10 cellular contexts compared by ENCODE assay signal in the genomic region with DNA sequence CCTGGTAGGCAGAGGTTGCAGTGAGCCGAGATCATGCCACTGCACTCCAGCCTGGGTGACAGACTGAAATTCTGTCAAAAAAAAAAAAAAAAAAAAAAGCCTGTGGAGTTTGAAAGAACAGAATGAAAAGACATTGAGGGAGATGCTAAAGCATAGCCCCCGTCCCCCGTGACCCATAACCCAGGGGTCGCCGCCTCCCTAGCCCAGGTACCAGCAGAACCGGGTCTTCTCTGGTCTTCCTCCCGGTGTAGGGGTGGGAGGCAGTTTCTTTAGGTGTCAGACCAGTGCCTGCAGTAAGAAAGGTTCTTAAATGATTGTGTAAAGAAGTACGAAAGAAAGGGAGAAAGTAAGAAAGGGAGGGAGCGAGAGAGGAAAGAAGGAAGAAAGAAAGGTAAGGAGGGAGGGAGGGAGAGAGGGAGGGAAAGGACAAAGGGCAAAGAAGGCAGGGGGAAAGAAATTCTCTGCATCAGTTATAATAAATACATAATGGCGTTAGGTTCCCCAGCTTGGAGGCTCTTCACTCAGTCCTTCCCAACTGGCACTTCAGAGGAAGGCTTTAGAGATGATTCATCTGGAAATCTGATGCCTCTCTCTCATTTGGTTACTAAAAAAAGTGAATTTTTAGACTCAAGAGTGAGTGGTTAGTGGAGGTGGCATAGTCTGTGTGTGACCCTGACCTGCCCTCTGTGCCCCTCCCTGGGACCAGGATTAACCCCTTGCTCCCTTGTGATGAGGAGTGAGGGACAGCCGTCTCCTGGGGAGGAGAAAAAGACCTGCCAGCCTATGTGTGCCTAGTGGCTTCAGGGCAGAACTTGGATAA. TPM values are rescaled to one million over a fixed set of nuclear protein-coding genes. Genes with fewer than 3 reads are reported as not detected.
DNase-seq lines count a peak whose midpoint lies in the region; ATAC-seq, FAIRE-seq and TF ChIP-seq lines count a peak whose summit lies in the region.
"Had no signal": no experiment of that assay in that cellular context is flagged by ENCODE, and none has a peak within 500 bp of the region (broad histone marks: within the 10 kb centered on the region; RNA-seq: fewer than 3 reads in every experiment).

No MANE protein-coding gene starts in this region.

- POLR2A ChIA-PET in activated CD8-positive, alpha-beta T cell treated with anti-CD3 and anti-CD28 coated beads, Interleukin-2, amount 10 ng/mL, durations not matched to agents 7 days and 5 days (lab: Charles Lee) = no interaction called here
- POLR2A ChIA-PET in activated CD8-positive, alpha-beta T cell treated with anti-CD3 and anti-CD28 coated beads for 36 hours (lab: Charles Lee) = interaction anchor here (1.1 to 3.3 kb wide), 6 partner anchors 8 to 80 kb away, joined by 3 to 21 read pairs (median 4); no protein-coding TSS in a partner anchor

- no peak overlapping the region for H3K27ac ChIP-seq in pancreas

- ATAC-seq in activated CD8-positive, alpha-beta T cell treated with anti-CD3 and anti-CD28 coated beads, Interleukin-2, amount 10 ng/mL, durations not matched to agents 7 days and 5 days = no peak
- ATAC-seq in activated CD8-positive, alpha-beta T cell treated with anti-CD3 and anti-CD28 coated beads for 36 hours = no peak
- ATAC-seq in pancreas = no peak

- 73 to 75% methylated on average over 11 of the region's 11 CpGs for WGBS in pancreas, 2 donors

- CTCF ChIA-PET in activated CD8-positive, alpha-beta T cell treated with anti-CD3 and anti-CD28 coated beads, Interleukin-2, amount 10 ng/mL, durations not matched to agents 7 days and 5 days (lab: Charles Lee) = interaction anchor here (1.6 to 2.3 kb wide), 3 partner anchors 14 to 89 kb away, joined by 9 to 11 read pairs (median 10); partner anchors contain the start of gene IL20
- CTCF ChIA-PET in activated CD8-positive, alpha-beta T cell treated with anti-CD3 and anti-CD28 coated beads for 36 hours (lab: Charles Lee) = interaction anchor here (0.8 to 4.2 kb wide), 6 partner anchors 7 to 90 kb away, joined by 3 to 31 read pairs (median 3); partner anchors contain the start of gene IL20

- peak; percentile 17 for DNase-seq in activated CD8-positive, alpha-beta T cell treated with anti-CD3 and anti-CD28 coated beads, Interleukin-2, amount 10 ng/mL, durations not matched to agents 7 days and 5 days
- no peak for DNase-seq in activated CD8-positive, alpha-beta T cell treated with anti-CD3 and anti-CD28 coated beads for 36 hours
- DNase-seq in NCI-H2196 (lab: John Stamatoyannopoulos, UW; ENCODE audit: unreplicated experiment) (peak; percentile 51), choroid plexus epithelial cell (ENCODE audit: low read depth) (peak; percentile 72), retinal pigment epithelial cell (ENCODE audit: low read depth) (peak; percentile 11), pancreas (no peak), NK-92 (lab: John Stamatoyannopoulos, UW; ENCODE audit: unreplicated experiment) (no peak)
- no peak for DNase-seq in T-helper 2 cell treated with Interferon-gamma antibody and Interleukin-4, amounts not matched to agents 5 μg/mL and 100 μg/mL, for 36 hours (ENCODE audit: low spot score)

- no peak overlapping the region for H3K4me3 ChIP-seq in choroid plexus epithelial cell (ENCODE audit: low read depth, low read length)
- H3K4me3 ChIP-seq in retinal pigment epithelial cell (ENCODE audit: low read length) = no peak overlapping the region
- no peak overlapping the region for H3K4me3 ChIP-seq in pancreas

- no peaks in the 10 kb centered on the region for H3K9me3 ChIP-seq in pancreas

- H3K27me3 Mint-ChIP-seq in activated CD8-positive, alpha-beta T cell treated with anti-CD3 and anti-CD28 coated beads, Interleukin-2, amount 10 ng/mL, durations not matched to agents 7 days and 5 days (ENCODE audit: low read depth) = peaks cover 2% of the 10 kb centered on the region
- H3K27me3 Mint-ChIP-seq in activated CD8-positive, alpha-beta T cell treated with anti-CD3 and anti-CD28 coated beads for 36 hours = no peaks in the 10 kb centered on the region
- H3K27me3 Mint-ChIP-seq in T-helper 2 cell treated with Interferon-gamma antibody and Interleukin-4, amounts not matched to agents 5 μg/mL and 100 μg/mL, for 36 hours (ENCODE audit: low read depth) = peaks cover 2% of the 10 kb centered on the region

- H3K36me3 Mint-ChIP-seq in activated CD8-positive, alpha-beta T cell treated with anti-CD3 and anti-CD28 coated beads, Interleukin-2, amount 10 ng/mL, durations not matched to agents 7 days and 5 days (ENCODE audit: low read depth) = peaks cover 5% of the 10 kb centered on the region
- H3K36me3 Mint-ChIP-seq in activated CD8-positive, alpha-beta T cell treated with anti-CD3 and anti-CD28 coated beads for 36 hours (ENCODE audit: low read depth) = peaks cover 5% of the 10 kb centered on the region
- H3K36me3 Mint-ChIP-seq in T-helper 2 cell treated with Interferon-gamma antibody and Interleukin-4, amounts not matched to agents 5 μg/mL and 100 μg/mL, for 36 hours (ENCODE audit: low read depth) = peaks cover 6% of the 10 kb centered on the region

- H3K27ac Mint-ChIP-seq in activated CD8-positive, alpha-beta T cell treated with anti-CD3 and anti-CD28 coated beads, Interleukin-2, amount 10 ng/mL, durations not matched to agents 7 days and 5 days = no peak overlapping the region
- H3K27ac Mint-ChIP-seq in activated CD8-positive, alpha-beta T cell treated with anti-CD3 and anti-CD28 coated beads for 36 hours = no peak overlapping the region
- H3K27ac Mint-ChIP-seq in T-helper 2 cell treated with Interferon-gamma antibody and Interleukin-4, amounts not matched to agents 5 μg/mL and 100 μg/mL, for 36 hours = no peak overlapping the region

- peaks cover 5% of the 10 kb centered on the region for H3K4me1 Mint-ChIP-seq in activated CD8-positive, alpha-beta T cell treated with anti-CD3 and anti-CD28 coated beads, Interleukin-2, amount 10 ng/mL, durations not matched to agents 7 days and 5 days (ENCODE audit: low read depth)
- peaks cover 71% of the 10 kb centered on the region for H3K4me1 Mint-ChIP-seq in activated CD8-positive, alpha-beta T cell treated with anti-CD3 and anti-CD28 coated beads for 36 hours (ENCODE audit: low read depth)
- H3K4me1 Mint-ChIP-seq in T-helper 2 cell treated with Interferon-gamma antibody and Interleukin-4, amounts not matched to agents 5 μg/mL and 100 μg/mL, for 36 hours (ENCODE audit: low read depth) = peaks cover 24% of the 10 kb centered on the region

- no peaks in the 10 kb centered on the region for H3K36me3 ChIP-seq in pancreas

- H3K4me1 ChIP-seq in pancreas = peaks cover 0 to 10% (median 0%) of the 10 kb centered on the region in 3 donors

- H3K9me3 Mint-ChIP-seq in activated CD8-positive, alpha-beta T cell treated with anti-CD3 and anti-CD28 coated beads, Interleukin-2, amount 10 ng/mL, durations not matched to agents 7 days and 5 days (ENCODE audit: insufficient read depth) = no peaks in the 10 kb centered on the region
- H3K9me3 Mint-ChIP-seq in activated CD8-positive, alpha-beta T cell treated with anti-CD3 and anti-CD28 coated beads for 36 hours = no peaks in the 10 kb centered on the region
- no peaks in the 10 kb centered on the region for H3K9me3 Mint-ChIP-seq in T-helper 2 cell treated with Interferon-gamma antibody and Interleukin-4, amounts not matched to agents 5 μg/mL and 100 μg/mL, for 36 hours

- TF ChIP-seq CTCF in activated CD8-positive, alpha-beta T cell treated with anti-CD3 and anti-CD28 coated beads for 36 hours (IDR thresholded peaks at IDR 0.05) = no peak
- TF ChIP-seq CTCF in choroid plexus epithelial cell (conservative IDR thresholded peaks at IDR 0.05; ENCODE audit: low read depth, low read length) (no peak), retinal pigment epithelial cell (conservative IDR thresholded peaks at IDR 0.05; ENCODE audit: low read depth, low read length) (no peak), pancreas (IDR thresholded peaks at IDR 0.05) (no peak)

- no peak for FAIRE-seq in pancreas (lab: Jason Lieb, UNC)

- no peak overlapping the region for H3K4me3 Mint-ChIP-seq in activated CD8-positive, alpha-beta T cell treated with anti-CD3 and anti-CD28 coated beads, Interleukin-2, amount 10 ng/mL, durations not matched to agents 7 days and 5 days
- H3K4me3 Mint-ChIP-seq in activated CD8-positive, alpha-beta T cell treated with anti-CD3 and anti-CD28 coated beads for 36 hours = no peak overlapping the region
- no peak overlapping the region for H3K4me3 Mint-ChIP-seq in T-helper 2 cell treated with Interferon-gamma antibody and Interleukin-4, amounts not matched to agents 5 μg/mL and 100 μg/mL, for 36 hours

- H3K27me3 ChIP-seq in pancreas = no peaks in the 10 kb centered on the region

- intact Hi-C loops in activated CD8-positive, alpha-beta T cell treated with anti-CD3 and anti-CD28 coated beads for 36 hours (cut with micrococcal nuclease) = no loop called here
- intact Hi-C loops in pancreas (cut with DNase I) = no loop called here

RNA-seq across cellular contexts. Expression of gene IL24, which starts 1.1 kb away (rescaled TPM):
- not detected for total RNA-seq in activated CD8-positive, alpha-beta T cell treated with anti-CD3 and anti-CD28 coated beads, Interleukin-2, amount 10 ng/mL, durations not matched to agents 7 days and 5 days
- under 1 TPM; 0.54 to 0.81 TPM for total RNA-seq in activated CD8-positive, alpha-beta T cell treated with anti-CD3 and anti-CD28 coated beads for 36 hours
- not detected for total RNA-seq in pancreas
- not detected for polyA plus RNA-seq in pancreas
- total RNA-seq: lower leg skin had no signal

RNA-seq across cellular contexts. Expression of gene FCMR, which starts 23.4 kb away (rescaled TPM):
- total RNA-seq in activated CD8-positive, alpha-beta T cell treated with anti-CD3 and anti-CD28 coated beads, Interleukin-2, amount 10 ng/mL, durations not matched to agents 7 days and 5 days = 10 to 100 TPM; 51.5 to 56.8 TPM
- total RNA-seq in activated CD8-positive, alpha-beta T cell treated with anti-CD3 and anti-CD28 coated beads for 36 hours = 10 to 100 TPM; 49.4 to 51.7 TPM
- total RNA-seq in pancreas = 1 to 10 TPM in 3 of 6 donors, under 1 TPM in 3; 0.58 to 2.0 (median 0.97) TPM
- 1 to 10 TPM in 1 of 2 donors, under 1 TPM in 1; 0.65 to 1.2 TPM for polyA plus RNA-seq in pancreas

RNA-seq across cellular contexts. Expression of gene IL20, which starts 32.9 kb away (rescaled TPM):
- total RNA-seq in activated CD8-positive, alpha-beta T cell treated with anti-CD3 and anti-CD28 coated beads, Interleukin-2, amount 10 ng/mL, durations not matched to agents 7 days and 5 days = not detected
- total RNA-seq in activated CD8-positive, alpha-beta T cell treated with anti-CD3 and anti-CD28 coated beads for 36 hours = not detected
- not detected for total RNA-seq in pancreas
- polyA plus RNA-seq in pancreas = not detected
- total RNA-seq: lower leg skin had no signal
- polyA plus RNA-seq: BJ had no signal

RNA-seq across cellular contexts. Expression of gene PIGR, which starts 48.0 kb away (rescaled TPM):
- not detected for total RNA-seq in activated CD8-positive, alpha-beta T cell treated with anti-CD3 and anti-CD28 coated beads, Interleukin-2, amount 10 ng/mL, durations not matched to agents 7 days and 5 days
- under 1 TPM in 1 of 2 experiments, not detected in 1; 0.07 TPM for total RNA-seq in activated CD8-positive, alpha-beta T cell treated with anti-CD3 and anti-CD28 coated beads for 36 hours
- total RNA-seq in pancreas = 10 to 100 TPM; 19.3 to 83.4 (median 44.0) TPM
- polyA plus RNA-seq in pancreas = 1 to 10 TPM; 7.1 to 8.4 TPM
- polyA plus RNA-seq: BJ had no signal

Comparison
In these comparisons a context has a peak if more than half of its experiments do, and no peak if none do; other contexts are left out.
1. DNase-seq: peak in activated CD8-positive, alpha-beta T cell treated with anti-CD3 and anti-CD28 coated beads, Interleukin-2, amount 10 ng/mL, durations not matched to agents 7 days and 5 days (single experiment), NCI-H2196 (single experiment), choroid plexus epithelial cell (single experiment) and retinal pigment epithelial cell (single experiment); none in activated CD8-positive, alpha-beta T cell treated with anti-CD3 and anti-CD28 coated beads for 36 hours (single experiment), T-helper 2 cell treated with Interferon-gamma antibody and Interleukin-4, amounts not matched to agents 5 μg/mL and 100 μg/mL, for 36 hours (single experiment), pancreas (0 of 6) and NK-92 (single experiment).
2. RNA of gene FCMR, which starts 23.4 kb away (total RNA-seq): 51.5 to 56.8 TPM in activated CD8-positive, alpha-beta T cell treated with anti-CD3 and anti-CD28 coated beads, Interleukin-2, amount 10 ng/mL, durations not matched to agents 7 days and 5 days and 49.4 to 51.7 TPM in activated CD8-positive, alpha-beta T cell treated with anti-CD3 and anti-CD28 coated beads for 36 hours; 0.58 to 2.0 TPM in pancreas; every median in the first group is over 10 times any median in the second.